ENCODE assay signal across 27 cellular contexts in the genomic region with DNA sequence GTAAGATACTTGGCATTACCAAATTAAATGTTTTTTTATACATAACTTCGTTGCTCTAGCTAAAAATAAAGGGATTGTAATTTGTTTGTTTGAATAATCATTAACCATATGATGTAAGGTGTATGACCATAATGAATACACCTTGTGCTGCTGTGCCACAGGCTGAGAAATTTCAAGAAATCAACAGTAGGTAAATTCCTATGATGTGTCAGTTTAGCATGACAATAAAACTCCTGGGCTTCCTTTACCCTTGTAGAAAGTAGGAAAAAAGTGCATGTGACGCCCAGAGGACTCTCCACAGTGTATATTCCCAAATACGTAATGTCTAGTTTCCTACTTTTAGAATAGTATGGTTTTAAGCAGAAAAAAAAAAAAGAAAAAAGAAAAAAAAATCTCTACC.
"Had no signal": no experiment of that assay in that cellular context is flagged by ENCODE, and none has a peak within 500 bp of the region (broad histone marks: within the 10 kb centered on the region; RNA-seq: fewer than 3 reads in every experiment).

No MANE protein-coding gene starts in this region.

- H3K4me1 ChIP-seq: ascending aorta, breast epithelium, colonic mucosa had no signal

- FAIRE-seq: frontal cortex had no signal

- H3K27me3 ChIP-seq: ascending aorta, breast epithelium, cardiac muscle cell, colonic mucosa had no signal

- H3K4me3 Mint-ChIP-seq: activated CD4-positive, alpha-beta T cell treated with anti-CD3 and anti-CD28 coated beads, Interleukin-2, amount 10 ng/mL, durations not matched to agents 7 days and 5 days; activated CD8-positive, alpha-beta T cell treated with anti-CD3 and anti-CD28 coated beads for 36 hours; activated naive CD4-positive, alpha-beta T cell treated with anti-CD3 and anti-CD28 coated beads, Interleukin-2, amount 10 ng/mL, durations not matched to agents 7 days and 5 days; activated naive CD8-positive, alpha-beta T cell treated with anti-CD3 and anti-CD28 coated beads, Interleukin-2, amount 10 ng/mL, durations not matched to agents 7 days and 5 days; activated T-cell treated with anti-CD3 and anti-CD28 coated beads, Interleukin-2, amount 50 U/mL, for 4 hours; brain; endodermal cell had no signal

- H3K27ac ChIP-seq: ascending aorta, breast epithelium, cardiac muscle cell, colonic mucosa had no signal

- DNase-seq: activated CD4-positive, alpha-beta T cell treated with anti-CD3 and anti-CD28 coated beads for 1 hour; activated CD4-positive, alpha-beta T cell treated with anti-CD3 and anti-CD28 coated beads for 4 hours; activated CD4-positive, alpha-beta T cell treated with anti-CD3 and anti-CD28 coated beads, Interleukin-2, amount 10 ng/mL, durations not matched to agents 7 days and 5 days; activated CD4-positive, alpha-beta T cell treated with anti-CD3 and anti-CD28 coated beads, Interleukin-2, amount 50 U/mL, for 4 hours; activated CD8-positive, alpha-beta memory T cell treated with anti-CD3 and anti-CD28 coated beads for 24 hours; activated CD8-positive, alpha-beta T cell treated with anti-CD3 and anti-CD28 coated beads for 36 hours; activated gamma-delta T cell; activated naive CD4-positive, alpha-beta T cell; activated naive CD4-positive, alpha-beta T cell treated with anti-CD3 and anti-CD28 coated beads, Interleukin-2, amount 10 ng/mL, durations not matched to agents 7 days and 5 days; activated naive CD8-positive, alpha-beta T cell treated with anti-CD3 and anti-CD28 coated beads, Interleukin-2, amount 10 ng/mL, durations not matched to agents 7 days and 5 days; activated T-cell treated with anti-CD3 and anti-CD28 coated beads, Interleukin-2, amount 50 U/mL, for 4 hours; central memory CD4-positive, alpha-beta T cell; cerebellar nuclear complex; colonic mucosa; effector memory CD4-positive, alpha-beta T cell; endodermal cell; foreskin fibroblast; head of caudate nucleus; T-helper 1 cell; T-helper 2 cell had no signal

- H3K9me3 ChIP-seq: ascending aorta, breast epithelium, colonic mucosa had no signal

- H3K36me3 ChIP-seq: ascending aorta, breast epithelium, cardiac muscle cell, colonic mucosa had no signal

- H3K27me3 Mint-ChIP-seq: activated CD4-positive, alpha-beta T cell treated with anti-CD3 and anti-CD28 coated beads, Interleukin-2, amount 10 ng/mL, durations not matched to agents 7 days and 5 days; activated CD8-positive, alpha-beta T cell treated with anti-CD3 and anti-CD28 coated beads for 36 hours; activated naive CD4-positive, alpha-beta T cell treated with anti-CD3 and anti-CD28 coated beads, Interleukin-2, amount 10 ng/mL, durations not matched to agents 7 days and 5 days; activated naive CD8-positive, alpha-beta T cell treated with anti-CD3 and anti-CD28 coated beads, Interleukin-2, amount 10 ng/mL, durations not matched to agents 7 days and 5 days; brain had no signal

- ATAC-seq: activated CD8-positive, alpha-beta T cell treated with anti-CD3 and anti-CD28 coated beads for 36 hours; activated T-cell treated with anti-CD3 and anti-CD28 coated beads, Interleukin-2, amount 50 U/mL, for 4 hours; esophagus mucosa had no signal

- H3K36me3 Mint-ChIP-seq: activated naive CD4-positive, alpha-beta T cell treated with anti-CD3 and anti-CD28 coated beads, Interleukin-2, amount 10 ng/mL, durations not matched to agents 7 days and 5 days; activated naive CD4-positive, alpha-beta T cell treated with anti-CD3 and anti-CD28 coated beads, Interleukin-2, amount 50 U/mL, for 72 hours; activated naive CD8-positive, alpha-beta T cell treated with anti-CD3 and anti-CD28 coated beads, Interleukin-2, amount 10 ng/mL, durations not matched to agents 7 days and 5 days; brain had no signal

- H3K4me3 ChIP-seq: ascending aorta, breast epithelium, cardiac muscle cell, colonic mucosa had no signal

- H3K27ac Mint-ChIP-seq: activated CD4-positive, alpha-beta T cell treated with anti-CD3 and anti-CD28 coated beads, Interleukin-2, amount 10 ng/mL, durations not matched to agents 7 days and 5 days; activated CD8-positive, alpha-beta T cell treated with anti-CD3 and anti-CD28 coated beads for 36 hours; activated naive CD4-positive, alpha-beta T cell treated with anti-CD3 and anti-CD28 coated beads, Interleukin-2, amount 10 ng/mL, durations not matched to agents 7 days and 5 days; activated naive CD4-positive, alpha-beta T cell treated with anti-CD3 and anti-CD28 coated beads, Interleukin-2, amount 50 U/mL, for 72 hours; activated naive CD8-positive, alpha-beta T cell treated with anti-CD3 and anti-CD28 coated beads, Interleukin-2, amount 10 ng/mL, durations not matched to agents 7 days and 5 days; brain; endodermal cell had no signal

- H3K9me3 Mint-ChIP-seq: activated CD8-positive, alpha-beta T cell treated with anti-CD3 and anti-CD28 coated beads for 36 hours; activated naive CD4-positive, alpha-beta T cell treated with anti-CD3 and anti-CD28 coated beads, Interleukin-2, amount 10 ng/mL, durations not matched to agents 7 days and 5 days; activated naive CD4-positive, alpha-beta T cell treated with anti-CD3 and anti-CD28 coated beads, Interleukin-2, amount 50 U/mL, for 72 hours; activated T-cell treated with anti-CD3 and anti-CD28 coated beads, Interleukin-2, amount 50 U/mL, for 4 hours; brain; endodermal cell had no signal
